Comparison of ENCODE assay signal across 16 cellular contexts in genomic region chr5:139731281-139731680, GRCh38.
A peak's percentile ranks its signal among the peaks of the same experiment; 100 is the strongest.
DNase-seq lines count a peak whose midpoint lies in the region; ATAC-seq and TF ChIP-seq lines count a peak whose summit lies in the region.
"Had no signal": no experiment of that assay in that cellular context is flagged by ENCODE, and none has a peak within 500 bp of the region (broad histone marks: within the 10 kb centered on the region; RNA-seq: fewer than 3 reads in every experiment).

No MANE protein-coding gene starts in this region.

- DNase-seq in Right ventricle myocardium inferior (ENCODE audit: missing footprints) (peak; percentile 11), left cardiac atrium (no peak), nephron progenitor cell (no peak), type B pancreatic cell (ENCODE audit: extremely low spot score, unreplicated experiment) (no peak)
- DNase-seq in activated naive CD4-positive, alpha-beta T cell (lab: John Stamatoyannopoulos, UW): no peak
- no peak for DNase-seq in activated effector memory CD4-positive, alpha-beta T cell treated with Interleukin-2 at 50 U/mL for 16 hours
- DNase-seq: 8988T; AML-193; C1 segment of cervical spinal cord; Calu3; CD4-positive, alpha-beta T cell; DMS 273 treated with DMSO at 0.1 percent for 48 hours; H7 had no signal

- H3K27me3 Mint-ChIP-seq in brain (peaks cover 4% of the 10 kb centered on the region), nephron progenitor cell (ENCODE audit: low read depth, poor library complexity) (peaks cover 4% of the 10 kb centered on the region), type B pancreatic cell (no peaks in the 10 kb centered on the region)
- H3K27me3 Mint-ChIP-seq: CD4-positive, alpha-beta T cell had no signal

- H3K9me3 Mint-ChIP-seq in brain (peaks cover 0 to 5% (median 0%) of the 10 kb centered on the region in 5 experiments), nephron progenitor cell (no peaks in the 10 kb centered on the region), type B pancreatic cell (no peaks in the 10 kb centered on the region)
- H3K9me3 Mint-ChIP-seq: CD4-positive, alpha-beta T cell; GM23338 had no signal

- H3K4me1 Mint-ChIP-seq in brain (peaks cover 33% of the 10 kb centered on the region), nephron progenitor cell (peaks cover 30% of the 10 kb centered on the region), type B pancreatic cell (ENCODE audit: unreplicated experiment) (no peaks in the 10 kb centered on the region)

- H3K27ac Mint-ChIP-seq in brain (peak overlapping the region; percentile 52 to 78 (median 64)), nephron progenitor cell (peak overlapping the region; percentile 81), type B pancreatic cell (no peak overlapping the region)
- H3K27ac Mint-ChIP-seq: CD4-positive, alpha-beta T cell; GM23338 had no signal

- H3K4me3 Mint-ChIP-seq in brain: no peak overlapping the region
- no peak overlapping the region for H3K4me3 Mint-ChIP-seq in nephron progenitor cell
- no peak overlapping the region for H3K4me3 Mint-ChIP-seq in type B pancreatic cell
- H3K4me3 Mint-ChIP-seq: CD4-positive, alpha-beta T cell; GM23338 had no signal

- H3K36me3 Mint-ChIP-seq in brain (no peaks in the 10 kb centered on the region), nephron progenitor cell (ENCODE audit: low read depth) (no peaks in the 10 kb centered on the region), type B pancreatic cell (no peaks in the 10 kb centered on the region)

- no peak for TF ChIP-seq CTCF in brain (conservative IDR thresholded peaks at IDR 0.05)
- no peak for TF ChIP-seq CTCF in nephron progenitor cell (IDR thresholded peaks at IDR 0.05)
- no peak for TF ChIP-seq CTCF in type B pancreatic cell (conservative IDR thresholded peaks at IDR 0.05)

- intact Hi-C loops in Right ventricle myocardium inferior (cut with DNase I): no loop called here
- intact Hi-C loops in left cardiac atrium (cut with DNase I): no loop called here

- no peak for ATAC-seq in Right ventricle myocardium inferior
- ATAC-seq in left cardiac atrium: no peak
- ATAC-seq: GM12878, GM23338 had no signal
